12 cellular contexts compared by ENCODE assay signal in genomic region chr4:142347241-142347640, GRCh38.
A peak's percentile ranks its signal among the peaks of the same experiment; 100 is the strongest.
DNase-seq lines count a peak whose midpoint lies in the region; ATAC-seq, FAIRE-seq and TF ChIP-seq lines count a peak whose summit lies in the region.
"Had no signal": no experiment of that assay in that cellular context is flagged by ENCODE, and none has a peak within 500 bp of the region (broad histone marks: within the 10 kb centered on the region; RNA-seq: fewer than 3 reads in every experiment).

No MANE protein-coding gene starts in this region.

- no peaks in the 10 kb centered on the region for H3K27me3 ChIP-seq in GM23338 (ENCODE audit: insufficient read depth)
- H3K27me3 ChIP-seq in tibial artery: no peaks in the 10 kb centered on the region
- no peaks in the 10 kb centered on the region for H3K27me3 ChIP-seq in uterus

- H3K36me3 Mint-ChIP-seq in T-helper 2 cell treated with Interferon-gamma antibody and Interleukin-4, amounts not matched to agents 5 μg/mL and 100 μg/mL, for 36 hours (ENCODE audit: low read depth): peaks cover 45% of the 10 kb centered on the region
- no peaks in the 10 kb centered on the region for H3K36me3 Mint-ChIP-seq in GM23338 (ENCODE audit: low read depth)
- H3K36me3 Mint-ChIP-seq: CD14-positive monocyte had no signal

- H3K27ac ChIP-seq in A549: no peak overlapping the region
- no peak overlapping the region for H3K27ac ChIP-seq in GM23338 (ENCODE audit: low read depth)
- H3K27ac ChIP-seq in tibial artery: no peak overlapping the region
- no peak overlapping the region for H3K27ac ChIP-seq in uterus

- no peak overlapping the region for H2AFZ ChIP-seq in GM23338

- no peak for TF ChIP-seq EP300 in A549 (IDR thresholded peaks at IDR 0.05)

- H3K27me3 Mint-ChIP-seq in T-helper 2 cell treated with Interferon-gamma antibody and Interleukin-4, amounts not matched to agents 5 μg/mL and 100 μg/mL, for 36 hours (ENCODE audit: low read depth): no peaks in the 10 kb centered on the region
- no peaks in the 10 kb centered on the region for H3K27me3 Mint-ChIP-seq in GM23338 (ENCODE audit: insufficient read depth, low read depth, poor library complexity)

- CTCF ChIA-PET in A549 (lab: Yijun Ruan, JAX): no interaction called here

- POLR2A ChIA-PET in A549 (lab: Yijun Ruan, JAX): no interaction called here

- H3K36me3 ChIP-seq in GM23338 (ENCODE audit: insufficient read depth): no peaks in the 10 kb centered on the region
- H3K36me3 ChIP-seq in tibial artery: no peaks in the 10 kb centered on the region
- no peaks in the 10 kb centered on the region for H3K36me3 ChIP-seq in uterus

- ATAC-seq in A549 (no peak), GM23338 (no peak)

- H3K79me2 ChIP-seq in GM23338 (replicated peaks; ENCODE audit: insufficient read depth): no peaks in the 10 kb centered on the region

- peaks cover 62% of the 10 kb centered on the region for H3K4me1 Mint-ChIP-seq in T-helper 2 cell treated with Interferon-gamma antibody and Interleukin-4, amounts not matched to agents 5 μg/mL and 100 μg/mL, for 36 hours (ENCODE audit: low read depth)
- H3K4me1 Mint-ChIP-seq in GM23338: no peaks in the 10 kb centered on the region

- DNase-seq in A549 (ENCODE audit: low read depth in 1 of 2, low spot score in 1 of 2) (peak in 1 of 2 experiments; percentile 13), ELR (ENCODE audit: low read depth) (peak; percentile 22), fibroblast of mammary gland (ENCODE audit: low read depth) (peak; percentile 43), GM23338 (ENCODE audit: low spot score) (no peak), tibial artery (no peak), NCI-H69 (lab: John Stamatoyannopoulos, UW) (no peak), uterus (no peak)
- no peak for DNase-seq in T-helper 2 cell treated with Interferon-gamma antibody and Interleukin-4, amounts not matched to agents 5 μg/mL and 100 μg/mL, for 36 hours (ENCODE audit: low spot score)
- DNase-seq: anterior cingulate cortex, MM.1S, NCI-H524 had no signal

- H3K9me3 Mint-ChIP-seq in T-helper 2 cell treated with Interferon-gamma antibody and Interleukin-4, amounts not matched to agents 5 μg/mL and 100 μg/mL, for 36 hours: no peaks in the 10 kb centered on the region
- H3K9me3 Mint-ChIP-seq in GM23338: no peaks in the 10 kb centered on the region
- H3K9me3 Mint-ChIP-seq: CD14-positive monocyte had no signal

- no peak for TF ChIP-seq CTCF in A549 (IDR thresholded peaks at IDR 0.05)
- no peak for TF ChIP-seq CTCF in fibroblast of mammary gland (conservative IDR thresholded peaks at IDR 0.05; ENCODE audit: control insufficient read depth, insufficient read depth, low read depth, low read length)
- no peak for TF ChIP-seq CTCF in GM23338 (conservative IDR thresholded peaks at IDR 0.05; ENCODE audit: low read depth in 2 of 2)
- no peak for TF ChIP-seq CTCF in tibial artery (IDR thresholded peaks at IDR 0.05)
- TF ChIP-seq CTCF in uterus (IDR thresholded peaks at IDR 0.05): no peak

- TF ChIP-seq POLR2A in A549 (IDR thresholded peaks at IDR 0.05; ENCODE audit: low read length) (no peak), uterus (IDR thresholded peaks at IDR 0.05) (no peak)

- intact Hi-C loops in tibial artery (cut with DNase I; ENCODE audit: low total_unique reads) (no loop called here), uterus (cut with DNase I; ENCODE audit: low total_unique reads) (no loop called here)

- H3K4me2 ChIP-seq in A549 (peak overlapping the region; percentile 34; the same call in 1 of the 3 replicates), GM23338 (no peak overlapping the region)

- no peaks in the 10 kb centered on the region for H3K9me2 ChIP-seq in GM23338 (ENCODE audit: insufficient read depth)

- H4K20me1 ChIP-seq in GM23338 (replicated peaks; ENCODE audit: insufficient read depth): no peaks in the 10 kb centered on the region

- peak overlapping the region; percentile 46 for H3K4me3 Mint-ChIP-seq in T-helper 2 cell treated with Interferon-gamma antibody and Interleukin-4, amounts not matched to agents 5 μg/mL and 100 μg/mL, for 36 hours
- no peak overlapping the region for H3K4me3 Mint-ChIP-seq in GM23338
- H3K4me3 Mint-ChIP-seq: CD14-positive monocyte had no signal

- no peaks in the 10 kb centered on the region for H3K9me3 ChIP-seq in A549
- H3K9me3 ChIP-seq in tibial artery: no peaks in the 10 kb centered on the region
- H3K9me3 ChIP-seq in uterus: no peaks in the 10 kb centered on the region

- no peak for FAIRE-seq in A549 (lab: Jason Lieb, UNC)

- peaks cover 43% of the 10 kb centered on the region for H3K4me1 ChIP-seq in A549
- no peaks in the 10 kb centered on the region for H3K4me1 ChIP-seq in GM23338 (ENCODE audit: insufficient read depth)
- H3K4me1 ChIP-seq in tibial artery: peaks cover 0 to 21% (median 3%) of the 10 kb centered on the region in 4 donors
- no peaks in the 10 kb centered on the region for H3K4me1 ChIP-seq in uterus

- peak overlapping the region; percentile 60 for H3K27ac Mint-ChIP-seq in T-helper 2 cell treated with Interferon-gamma antibody and Interleukin-4, amounts not matched to agents 5 μg/mL and 100 μg/mL, for 36 hours
- no peak overlapping the region for H3K27ac Mint-ChIP-seq in GM23338
- H3K27ac Mint-ChIP-seq: CD14-positive monocyte had no signal

- TF ChIP-seq RAD21 in A549 (conservative IDR thresholded peaks at IDR 0.05 in 1 of 2, IDR thresholded peaks at IDR 0.05 in 1 of 2): no peak

- H3K4me3 ChIP-seq in A549 (no peak overlapping the region), fibroblast of mammary gland (ENCODE audit: control insufficient read depth, low read depth, low read length) (no peak overlapping the region), GM23338 (no peak overlapping the region), tibial artery (no peak overlapping the region), uterus (no peak overlapping the region)

- no peaks in the 10 kb centered on the region for H3F3A ChIP-seq in GM23338 (replicated peaks; ENCODE audit: low read depth)

TF ChIP-seq in A549, 52 proteins besides CTCF, POLR2A, EP300 and RAD21 (continues in another document):
- TF ChIP-seq HOXB5 (CRISPR knock-in tag; IDR thresholded peaks at IDR 0.05) (no peak), MAZ (IDR thresholded peaks at IDR 0.05; ENCODE audit: borderline replicate concordance, low read depth, low read length) (no peak), PHF8 (IDR thresholded peaks at IDR 0.05; ENCODE audit: borderline replicate concordance, low read depth) (no peak), KDM1A (IDR thresholded peaks at IDR 0.05; ENCODE audit: low read depth) (no peak), REST (IDR thresholded peaks at IDR 0.05) (no peak), CEBPB (IDR thresholded peaks at IDR 0.05) (peak; percentile 43 to 63; a peak in 3 of 4 replicates)

TF ChIP-seq in GM23338, 12 proteins besides CTCF, POLR2A, EP300 and RAD21 (continues in another document):
- TF ChIP-seq JUNB (IDR thresholded peaks at IDR 0.05; ENCODE audit: unreplicated experiment) (no peak), NANOG (IDR thresholded peaks at IDR 0.05; ENCODE audit: borderline replicate concordance) (no peak), REST (IDR thresholded peaks at IDR 0.05; ENCODE audit: unreplicated experiment) (no peak), ZNF114 (CRISPR knock-in tag; IDR thresholded peaks at IDR 0.05) (no peak), ETS1 (IDR thresholded peaks at IDR 0.05) (no peak), ZNF331 (CRISPR knock-in tag; IDR thresholded peaks at IDR 0.05; ENCODE audit: low read depth) (no peak), STAT1 (IDR thresholded peaks at IDR 0.05; ENCODE audit: unreplicated experiment) (no peak), EZH2 (IDR thresholded peaks at IDR 0.05; ENCODE audit: low read depth, unreplicated experiment) (no peak), CREB1 (CRISPR knock-in tag; IDR thresholded peaks at IDR 0.05; ENCODE audit: low read depth) (no peak), POLR2AphosphoS5 (IDR thresholded peaks at IDR 0.05; ENCODE audit: low read depth) (no peak), EZH2phosphoT487 (IDR thresholded peaks at IDR 0.05; ENCODE audit: unreplicated experiment) (no peak)

Comparison
In these comparisons a context has a peak if more than half of its experiments do, and no peak if none do; other contexts are left out.
1. DNase-seq: peak in ELR (single experiment) and fibroblast of mammary gland (single experiment); none in T-helper 2 cell treated with Interferon-gamma antibody and Interleukin-4, amounts not matched to agents 5 μg/mL and 100 μg/mL, for 36 hours (single experiment), GM23338 (single experiment), tibial artery (0 of 2), NCI-H69 (single experiment) and uterus (0 of 2).